In genomic region chr6:15793288-15793687, GRCh38 we compare ENCODE assay signal across 1 cellular context.
TF ChIP-seq lines count a peak whose summit lies in the region.

No MANE protein-coding gene starts in this region.

TF ChIP-seq in K562, 482 proteins besides CTCF, POLR2A, EP300 and RAD21 (continued from another document and continues in another):
- TF ChIP-seq AFF1 (IDR thresholded peaks at IDR 0.05; ENCODE audit: low read depth in 1 of 2, partially characterized antibody in 2 of 2) (no peak), L3MBTL2 (IDR thresholded peaks at IDR 0.05) (no peak), TCFL5 (CRISPR knock-in tag; conservative IDR thresholded peaks at IDR 0.05) (no peak), KAT8 (IDR thresholded peaks at IDR 0.05; ENCODE audit: low read depth) (no peak), ZNF398 (CRISPR knock-in tag; IDR thresholded peaks at IDR 0.05) (no peak), ZNF280A (IDR thresholded peaks at IDR 0.05; ENCODE audit: low read depth, partially characterized antibody) (no peak), TCF3 (CRISPR knock-in tag; IDR thresholded peaks at IDR 0.05) (peak; percentile 91), ATF4 (CRISPR knock-in tag; IDR thresholded peaks at IDR 0.05) (peak; percentile 36; the same call in 1 of the 2 replicates), ZFPM2 (CRISPR knock-in tag; IDR thresholded peaks at IDR 0.05) (no peak), MYC (IDR thresholded peaks at IDR 0.05; ENCODE audit: low read depth, low read length) (peak; percentile 59), MYC (CRISPR knock-in tag; IDR thresholded peaks at IDR 0.05; ENCODE audit: borderline replicate concordance, low read depth) (no peak), PML (IDR thresholded peaks at IDR 0.05; ENCODE audit: low read length) (peak; percentile 40; the same call in 1 of the 2 replicates), MLLT1 (IDR thresholded peaks at IDR 0.05) (peak in 1 of 2 experiments; percentile 34; a peak in 1 of 4 replicates), HOXB6 (CRISPR knock-in tag; IDR thresholded peaks at IDR 0.05; ENCODE audit: borderline replicate concordance) (no peak), TFE3 (CRISPR knock-in tag; IDR thresholded peaks at IDR 0.05) (peak; percentile 93), ID3 (CRISPR knock-in tag; IDR thresholded peaks at IDR 0.05) (no peak), ID3 (tag; IDR thresholded peaks at IDR 0.05) (0 out of 2 replicates have a peak, but pooled peaks have one; percentile 6), TOE1 (IDR thresholded peaks at IDR 0.05; ENCODE audit: borderline replicate concordance) (peak; percentile 94), TOE1 (CRISPR knock-in tag; IDR thresholded peaks at IDR 0.05; ENCODE audit: borderline replicate concordance, low read depth) (no peak), NCOR1 (IDR thresholded peaks at IDR 0.05) (peak; percentile 85), ELK1 (CRISPR knock-in tag; IDR thresholded peaks at IDR 0.05) (no peak), CBFA2T2 (conservative IDR thresholded peaks at IDR 0.05) (peak; percentile 93), ZNF778 (CRISPR knock-in tag; IDR thresholded peaks at IDR 0.05) (no peak), TEAD1 (CRISPR knock-in tag; IDR thresholded peaks at IDR 0.05) (peak; percentile 81 to 96; a peak in 3 of 4 replicates), ZNF232 (CRISPR knock-in tag; IDR thresholded peaks at IDR 0.05) (no peak), HDAC1 (IDR thresholded peaks at IDR 0.05) (peak in 1 of 2 experiments; percentile 52; a peak in 2 of 4 replicates), POLR3G (IDR thresholded peaks at IDR 0.05; ENCODE audit: extremely low read depth, insufficient read length, insufficient replicate concordance) (no peak), ZNF695 (CRISPR knock-in tag; IDR thresholded peaks at IDR 0.05) (no peak), MCM2 (IDR thresholded peaks at IDR 0.05; ENCODE audit: low read depth) (no peak), ZNF583 (CRISPR knock-in tag; IDR thresholded peaks at IDR 0.05) (0 out of 2 replicates have a peak, but pooled peaks have one; percentile 22), ZC3H4 (CRISPR knock-in tag; IDR thresholded peaks at IDR 0.05; ENCODE audit: borderline replicate concordance) (no peak), JUNB (CRISPR knock-in tag; conservative IDR thresholded peaks at IDR 0.05) (no peak), ZNF584 (CRISPR knock-in tag; IDR thresholded peaks at IDR 0.05; ENCODE audit: low read depth) (no peak), CTBP1 (IDR thresholded peaks at IDR 0.05; ENCODE audit: borderline replicate concordance) (peak; percentile 77), E2F5 (CRISPR knock-in tag; IDR thresholded peaks at IDR 0.05) (no peak), STAT5A (IDR thresholded peaks at IDR 0.05; ENCODE audit: borderline replicate concordance, low read length) (peak; percentile 69; the same call in 1 of the 2 replicates), MCM5 (IDR thresholded peaks at IDR 0.05; ENCODE audit: low read depth) (no peak), JUN (IDR thresholded peaks at IDR 0.05; ENCODE audit: borderline replicate concordance, low read depth, low read length) (peak; percentile 56; the same call in 1 of the 2 replicates), JUN (CRISPR knock-in tag; IDR thresholded peaks at IDR 0.05; ENCODE audit: borderline replicate concordance) (no peak), HNRNPLL (IDR thresholded peaks at IDR 0.05; ENCODE audit: low read depth, low read length, poor library complexity, severe bottlenecking) (no peak), CBFB (CRISPR knock-in tag; IDR thresholded peaks at IDR 0.05) (no peak), ZKSCAN8 (CRISPR knock-in tag; IDR thresholded peaks at IDR 0.05) (no peak), ZNF77 (CRISPR knock-in tag; IDR thresholded peaks at IDR 0.05) (no peak), RAD51 (IDR thresholded peaks at IDR 0.05; ENCODE audit: borderline replicate concordance, low read depth) (no peak), CBFA2T3 (IDR thresholded peaks at IDR 0.05) (peak; percentile 95), ZNF217 (CRISPR knock-in tag; IDR thresholded peaks at IDR 0.05) (no peak), CTCFL (IDR thresholded peaks at IDR 0.05; ENCODE audit: borderline replicate concordance, insufficient read depth, low read depth, low read length, poor library complexity, severe bottlenecking) (no peak), ETV1 (tag; conservative IDR thresholded peaks at IDR 0.05; ENCODE audit: low read depth) (no peak), JUND (IDR thresholded peaks at IDR 0.05; ENCODE audit: borderline replicate concordance, low read depth, low read length) (peak; percentile 91), JUND (tag; IDR thresholded peaks at IDR 0.05; ENCODE audit: borderline replicate concordance, low read depth, low read length) (peak; percentile 85; the same call in 2 of the 3 replicates), ZNF76 (CRISPR knock-in tag; IDR thresholded peaks at IDR 0.05; ENCODE audit: borderline replicate concordance) (no peak), GABPA (tag; conservative IDR thresholded peaks at IDR 0.05; ENCODE audit: low read depth) (no peak), CGGBP1 (CRISPR knock-in tag; IDR thresholded peaks at IDR 0.05) (no peak), DMBX1 (CRISPR knock-in tag; IDR thresholded peaks at IDR 0.05; ENCODE audit: borderline replicate concordance) (peak; percentile 72; the same call in 1 of the 2 replicates), MAFK (IDR thresholded peaks at IDR 0.05; ENCODE audit: low read length) (peak; percentile 12; the same call in 1 of the 2 replicates)
